ENCODE assay signal across 8 cellular contexts in genomic region chr4:15656038-15656470, GRCh38. TPM values are rescaled to one million over a fixed set of nuclear protein-coding genes. Genes with fewer than 3 reads are reported as not detected.
DNase-seq lines count a peak whose midpoint lies in the region; ATAC-seq and TF ChIP-seq lines count a peak whose summit lies in the region.

No MANE protein-coding gene starts in this region.

- intact Hi-C loops in stomach (cut with DNase I; ENCODE audit: low total_unique reads) = no loop called here

- H3K4me3 ChIP-seq in HUES48 (ENCODE audit: low read depth, low read length) (peak overlapping the region; percentile 91), stomach (peak overlapping the region; percentile 65 to 84 (median 76))

- no peak for TF ChIP-seq POLR2A in stomach (IDR thresholded peaks at IDR 0.05)

- ATAC-seq in HG02588 (IDR thresholded peaks at IDR 0.05; ENCODE audit: unreplicated experiment) (no peak), GM19463 (IDR thresholded peaks at IDR 0.05; ENCODE audit: unreplicated experiment) (no peak)

- DNase-seq in inferior parietal cortex (ENCODE audit: extremely low spot score) (peak; percentile 23), stomach (no peak)
- no peak for DNase-seq in NK-92 treated with Interleukin-12 subunit alpha and Interleukin-12 subunit beta, amount 100 ng/mL, for 24 hours (lab: John Stamatoyannopoulos, UW)

- peak overlapping the region; percentile 94 for H3K9ac ChIP-seq in HUES48 (ENCODE audit: low read depth, low read length)

- no peaks in the 10 kb centered on the region for H3K27me3 ChIP-seq in HUES48 (ENCODE audit: control insufficient read depth, insufficient read depth, low read length)
- no peaks in the 10 kb centered on the region for H3K27me3 ChIP-seq in stomach

- peaks cover 32% of the 10 kb centered on the region for H3K4me1 ChIP-seq in HUES48 (ENCODE audit: control insufficient read depth, insufficient read depth, low read length)
- H3K4me1 ChIP-seq in stomach = peaks cover 28 to 55% (median 31%) of the 10 kb centered on the region in 4 donors

- no peak for TF ChIP-seq EP300 in stomach (IDR thresholded peaks at IDR 0.05)

- H3K9me3 ChIP-seq in HUES48 (ENCODE audit: control insufficient read depth, insufficient read depth, low read length) (no peaks in the 10 kb centered on the region), stomach (no peaks in the 10 kb centered on the region)

- no peaks in the 10 kb centered on the region for H3K36me3 ChIP-seq in HUES48 (ENCODE audit: control insufficient read depth, insufficient read depth, low read length)
- H3K36me3 ChIP-seq in stomach = no peaks in the 10 kb centered on the region

- H3K27ac ChIP-seq in 22Rv1 (peak overlapping the region; percentile 87), HUES48 (ENCODE audit: low read depth, low read length) (peak overlapping the region; percentile 96), adipose tissue (ENCODE audit: low read depth, low read length) (peak overlapping the region; percentile 89), stomach (peak overlapping the region; percentile 94 to 100 (median 98))

- WGBS in adipose tissue, 3 donors = 62 to 67% (median 64%) methylated on average over 12 of the region's 12 CpGs
- WGBS in stomach, 5 donors = 59 to 70% (median 66%) methylated on average over 12 of the region's 12 CpGs

- TF ChIP-seq CTCF in 22Rv1 (IDR thresholded peaks at IDR 0.05) (no peak), stomach (IDR thresholded peaks at IDR 0.05) (no peak)

RNA-seq across cellular contexts. Expression of gene FBXL5, which starts 0.9 kb away (rescaled TPM):
- polyA plus RNA-seq in adipose tissue (100 to 1,000 TPM in 1 of 3 donors, 10 to 100 TPM in 2; 26.3 to 100 (median 79.4) TPM), stomach (10 to 100 TPM; 36.4 to 75.5 (median 44.3) TPM)
- 100 to 1,000 TPM in 3 of 5 donors, 10 to 100 TPM in 2; 15.6 to 196 (median 108) TPM for total RNA-seq in stomach

RNA-seq across cellular contexts. Expression of gene FAM200B, which starts 25.6 kb away (rescaled TPM):
- 10 to 100 TPM; 20.6 to 64.9 (median 42.6) TPM for polyA plus RNA-seq in adipose tissue
- total RNA-seq in stomach = 10 to 100 TPM; 18.7 to 49.6 (median 25.2) TPM
- polyA plus RNA-seq in stomach = 10 to 100 TPM; 55.5 to 86.1 (median 55.7) TPM

RNA-seq across cellular contexts. Expression of gene BST1, which starts 46.8 kb away (rescaled TPM):
- 10 to 100 TPM in 1 of 3 donors, 1 to 10 TPM in 2; 1.2 to 15.6 (median 8.0) TPM for polyA plus RNA-seq in adipose tissue
- total RNA-seq in stomach = 1 to 10 TPM in 2 of 5 donors, not detected in 3; 3.3 to 8.4 TPM
- 1 to 10 TPM; 2.1 to 2.8 (median 2.7) TPM for polyA plus RNA-seq in stomach
